In the genomic region with DNA sequence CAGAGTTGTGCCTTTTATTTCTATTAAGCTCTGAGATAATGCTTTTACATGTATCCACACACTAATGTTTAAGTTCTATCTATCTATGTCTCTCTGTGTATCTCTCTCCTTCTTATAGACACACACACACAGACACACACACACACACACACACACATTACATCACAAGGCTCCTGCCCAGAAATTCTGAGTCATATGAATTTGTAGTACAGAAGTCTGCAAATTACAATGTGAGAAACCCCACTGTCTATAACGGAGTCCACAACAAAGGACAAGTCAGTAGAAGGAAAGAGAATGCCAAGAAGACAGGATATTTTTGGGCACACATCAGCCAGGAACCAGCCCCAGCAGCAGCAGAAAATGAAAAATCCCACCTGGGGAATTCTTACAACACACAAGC, we compare ENCODE assay signal across 19 cellular contexts.
DNase-seq lines count a peak whose midpoint lies in the region; TF ChIP-seq lines count a peak whose summit lies in the region.
"Had no signal": no experiment of that assay in that cellular context is flagged by ENCODE, and none has a peak within 500 bp of the region (broad histone marks: within the 10 kb centered on the region; RNA-seq: fewer than 3 reads in every experiment).

No MANE protein-coding gene starts in this region.

- TF ChIP-seq CTCF in cardiac fibroblast (IDR thresholded peaks at IDR 0.05; ENCODE audit: low read depth, low read length) (no peak), osteoblast (IDR thresholded peaks at IDR 0.05; ENCODE audit: extremely low read depth, low read depth, low read length) (no peak)

- peaks cover 2% of the 10 kb centered on the region for H3K27me3 ChIP-seq in osteoblast (ENCODE audit: insufficient read depth, low read length)
- H3K27me3 ChIP-seq: hepatocyte, testis had no signal

- H3K4me2 ChIP-seq in osteoblast (ENCODE audit: insufficient read depth, low read length): no peak overlapping the region
- H3K4me2 ChIP-seq: hepatocyte had no signal

- no peaks in the 10 kb centered on the region for H4K20me1 ChIP-seq in osteoblast (ENCODE audit: insufficient read depth, low read length)

- H3K4me1 ChIP-seq in osteoblast (ENCODE audit: insufficient read depth, low read length): no peaks in the 10 kb centered on the region
- H3K4me1 ChIP-seq: foreskin keratinocyte, testis had no signal

- no peaks in the 10 kb centered on the region for H3K79me2 ChIP-seq in osteoblast (ENCODE audit: insufficient read depth, low read length)
- H3K79me2 ChIP-seq: hepatocyte had no signal

- DNase-seq in AG20443 (ENCODE audit: low spot score) (peak; percentile 74), HT1080 (ENCODE audit: low read depth) (peak; percentile 37), cardiac fibroblast (ENCODE audit: low read depth in 2 of 2) (peak; percentile 73 to 84), osteoblast (ENCODE audit: insufficient read length, low spot score, missing footprints) (peak; percentile 80), iPS-NIHi11 (ENCODE audit: low spot score) (no peak), hippocampal formation (lab: John Stamatoyannopoulos, UW) (no peak), kidney tubule cell (ENCODE audit: low spot score) (no peak)
- DNase-seq in stimulated activated CD4-positive, alpha-beta T cell treated with anti-CD3 and anti-CD28 coated beads, Interleukin-4, amount 100 ng/mL, for 1 hour: no peak
- DNase-seq: activated naive CD4-positive, alpha-beta T cell treated with Interleukin-2 at 50 U/mL for 16 hours; activated T-cell treated with anti-CD3 and anti-CD28 coated beads, Interleukin-2, amount 50 U/mL, for 4 hours; COR-L47; kidney; NCI-H1417 treated with DMSO at 0.1 percent for 48 hours; NCI-H526; occipital lobe; testis had no signal

- no peak overlapping the region for H3K27ac ChIP-seq in osteoblast (ENCODE audit: low read depth, low read length)
- H3K27ac ChIP-seq: foreskin keratinocyte, hepatocyte, testis had no signal

- H3K4me3 ChIP-seq in cardiac fibroblast (replicated peaks in 1 of 2; ENCODE audit: low read depth in 2 of 2, low read length in 2 of 2) (no peak overlapping the region), osteoblast (ENCODE audit: insufficient read depth, low read length) (no peak overlapping the region)
- H3K4me3 ChIP-seq: hepatocyte, lung, testis had no signal

- H3K36me3 ChIP-seq in osteoblast (ENCODE audit: insufficient read depth, low read length): no peaks in the 10 kb centered on the region

- no peak overlapping the region for H2AFZ ChIP-seq in osteoblast (ENCODE audit: low read length)
- H2AFZ ChIP-seq: hepatocyte had no signal

- no peaks in the 10 kb centered on the region for H3K9me3 ChIP-seq in osteoblast (ENCODE audit: low read depth, low read length)
- H3K9me3 ChIP-seq: testis had no signal

Comparison
In these comparisons a context has a peak if more than half of its experiments do, and no peak if none do; other contexts are left out.
1. DNase-seq: peak in AG20443 (single experiment), HT1080 (single experiment), cardiac fibroblast (2 of 2) and osteoblast (single experiment); none in iPS-NIHi11 (single experiment), stimulated activated CD4-positive, alpha-beta T cell treated with anti-CD3 and anti-CD28 coated beads, Interleukin-4, amount 100 ng/mL, for 1 hour (single experiment), hippocampal formation (0 of 2) and kidney tubule cell (single experiment).